ENCODE assay signal across 28 cellular contexts in the genomic region with DNA sequence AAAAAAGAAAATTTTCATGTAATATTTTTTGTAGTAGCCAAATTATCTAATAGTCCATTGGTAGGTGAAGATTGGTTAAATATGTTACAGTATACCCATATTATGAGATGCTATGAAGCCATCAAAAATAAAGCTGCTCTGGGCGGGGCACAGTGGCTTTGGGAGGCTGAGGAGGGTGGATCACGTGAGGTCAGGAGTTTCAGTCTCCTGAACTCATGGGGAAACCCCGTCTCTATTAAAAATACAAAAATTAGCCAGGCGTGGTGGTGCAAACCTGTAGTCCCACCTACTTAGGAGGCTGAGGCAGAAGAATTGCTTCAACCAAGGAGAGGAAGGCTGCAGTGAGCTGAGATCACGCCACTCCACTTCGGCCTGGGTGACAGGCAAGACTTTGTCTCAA.
"Had no signal": no experiment of that assay in that cellular context is flagged by ENCODE, and none has a peak within 500 bp of the region (broad histone marks: within the 10 kb centered on the region; RNA-seq: fewer than 3 reads in every experiment).

No MANE protein-coding gene starts in this region.

- H3K27ac Mint-ChIP-seq: activated CD4-positive, alpha-beta T cell treated with anti-CD3 and anti-CD28 coated beads, Interleukin-2, amount 10 ng/mL, durations not matched to agents 24 days and 14 days; activated CD8-positive, alpha-beta T cell treated with anti-CD3 and anti-CD28 coated beads for 36 hours; activated naive CD4-positive, alpha-beta T cell treated with anti-CD3 and anti-CD28 coated beads, Interleukin-2, amount 10 ng/mL, durations not matched to agents 7 days and 5 days; activated naive CD8-positive, alpha-beta T cell; activated naive CD8-positive, alpha-beta T cell treated with anti-CD3 and anti-CD28 coated beads, Interleukin-2, amount 50 U/mL, for 24 hours; activated T-helper 1 cell treated with anti-CD3 and anti-CD28 coated beads, Interleukin-12 subunit alpha, Interleukin-12 subunit beta, Interleukin-2, Interleukin-4 antibody, amounts not matched to agents 30 ng/mL and 10 ng/mL and 1 ng/mL, durations not matched to agents 14 hours and 24 hours and 36 hours; brain had no signal

- H3K27me3 Mint-ChIP-seq: activated CD4-positive, alpha-beta T cell treated with anti-CD3 and anti-CD28 coated beads, Interleukin-2, amount 10 ng/mL, durations not matched to agents 24 days and 14 days; activated CD8-positive, alpha-beta T cell treated with anti-CD3 and anti-CD28 coated beads for 36 hours; activated naive CD4-positive, alpha-beta T cell treated with anti-CD3 and anti-CD28 coated beads, Interleukin-2, amount 10 ng/mL, durations not matched to agents 7 days and 5 days; activated naive CD8-positive, alpha-beta T cell; activated naive CD8-positive, alpha-beta T cell treated with anti-CD3 and anti-CD28 coated beads, Interleukin-2, amount 50 U/mL, for 24 hours had no signal

- DNase-seq: activated CD4-positive, alpha-beta T cell treated with anti-CD3 and anti-CD28 coated beads, Interleukin-2, amount 10 ng/mL, durations not matched to agents 24 days and 14 days; activated CD4-positive, alpha-beta T cell treated with anti-CD3 and anti-CD28 coated beads, Interleukin-2, amount 50 U/mL, for 4 hours; activated CD8-positive, alpha-beta T cell treated with anti-CD3 and anti-CD28 coated beads for 36 hours; activated gamma-delta T cell treated with Interleukin-2 at 50 U/mL for 16 hours; activated naive CD4-positive, alpha-beta T cell treated with anti-CD3 and anti-CD28 coated beads, Interleukin-2, amount 10 ng/mL, durations not matched to agents 7 days and 5 days; activated naive CD8-positive, alpha-beta T cell treated with anti-CD3 and anti-CD28 coated beads, Interleukin-2, amount 50 U/mL, for 24 hours; activated T-cell treated with anti-CD3 and anti-CD28 coated beads, Interleukin-2, amount 50 U/mL, for 4 hours; anterior cingulate cortex; caudate nucleus; cerebellar nuclear complex; MM.1S; MV-4-11; NCI-H1092; NCI-H1436 treated with DMSO at 0.1 percent for 48 hours; NCI-H1694 treated with DMSO at 0.1 percent for 48 hours; NCI-H2029; NCI-H345; NCI-H524 treated with DMSO at 0.1 percent for 48 hours; PC-9; T1000; WERI-Rb-1 had no signal

- FAIRE-seq: bronchial epithelial cell, RCC 7860 had no signal

- H3K4me2 ChIP-seq: PC-9 had no signal

- ATAC-seq: activated CD8-positive, alpha-beta T cell treated with anti-CD3 and anti-CD28 coated beads for 36 hours; activated naive CD8-positive, alpha-beta T cell treated with anti-CD3 and anti-CD28 coated beads, Interleukin-2, amount 50 U/mL, for 24 hours; activated T-cell treated with anti-CD3 and anti-CD28 coated beads, Interleukin-2, amount 50 U/mL, for 4 hours; Right ventricle myocardium inferior had no signal

- H3K36me3 ChIP-seq: WERI-Rb-1 had no signal

- H3K4me1 Mint-ChIP-seq: activated CD4-positive, alpha-beta T cell treated with anti-CD3 and anti-CD28 coated beads, Interleukin-2, amount 10 ng/mL, durations not matched to agents 24 days and 14 days; activated naive CD4-positive, alpha-beta T cell treated with anti-CD3 and anti-CD28 coated beads, Interleukin-2, amount 10 ng/mL, durations not matched to agents 7 days and 5 days; activated naive CD8-positive, alpha-beta T cell treated with anti-CD3 and anti-CD28 coated beads, Interleukin-2, amount 50 U/mL, for 24 hours had no signal

- H2AFZ ChIP-seq: PC-9 had no signal

- H3K36me3 Mint-ChIP-seq: activated naive CD4-positive, alpha-beta T cell treated with anti-CD3 and anti-CD28 coated beads, Interleukin-2, amount 10 ng/mL, durations not matched to agents 7 days and 5 days; activated naive CD8-positive, alpha-beta T cell; brain had no signal

- H3K9me3 Mint-ChIP-seq: activated CD4-positive, alpha-beta T cell treated with anti-CD3 and anti-CD28 coated beads, Interleukin-2, amount 10 ng/mL, durations not matched to agents 24 days and 14 days; activated CD8-positive, alpha-beta T cell treated with anti-CD3 and anti-CD28 coated beads for 36 hours; activated naive CD4-positive, alpha-beta T cell treated with anti-CD3 and anti-CD28 coated beads, Interleukin-2, amount 10 ng/mL, durations not matched to agents 7 days and 5 days; activated naive CD8-positive, alpha-beta T cell treated with anti-CD3 and anti-CD28 coated beads, Interleukin-2, amount 50 U/mL, for 24 hours; activated T-cell treated with anti-CD3 and anti-CD28 coated beads, Interleukin-2, amount 50 U/mL, for 4 hours had no signal

- H3K4me3 ChIP-seq: PC-9 had no signal

- H3K27ac ChIP-seq: PC-9, RWPE1, WERI-Rb-1 had no signal

- H3K4me3 Mint-ChIP-seq: activated CD4-positive, alpha-beta T cell treated with anti-CD3 and anti-CD28 coated beads, Interleukin-2, amount 10 ng/mL, durations not matched to agents 24 days and 14 days; activated CD8-positive, alpha-beta T cell treated with anti-CD3 and anti-CD28 coated beads for 36 hours; activated naive CD4-positive, alpha-beta T cell treated with anti-CD3 and anti-CD28 coated beads, Interleukin-2, amount 10 ng/mL, durations not matched to agents 7 days and 5 days; activated naive CD8-positive, alpha-beta T cell; activated naive CD8-positive, alpha-beta T cell treated with anti-CD3 and anti-CD28 coated beads, Interleukin-2, amount 50 U/mL, for 24 hours; activated T-cell treated with anti-CD3 and anti-CD28 coated beads, Interleukin-2, amount 50 U/mL, for 4 hours; activated T-helper 1 cell treated with anti-CD3 and anti-CD28 coated beads, Interleukin-12 subunit alpha, Interleukin-12 subunit beta, Interleukin-2, Interleukin-4 antibody, amounts not matched to agents 30 ng/mL and 10 ng/mL and 1 ng/mL, durations not matched to agents 14 hours and 24 hours and 36 hours; brain had no signal
